8 cellular contexts compared by ENCODE assay signal in the genomic region with DNA sequence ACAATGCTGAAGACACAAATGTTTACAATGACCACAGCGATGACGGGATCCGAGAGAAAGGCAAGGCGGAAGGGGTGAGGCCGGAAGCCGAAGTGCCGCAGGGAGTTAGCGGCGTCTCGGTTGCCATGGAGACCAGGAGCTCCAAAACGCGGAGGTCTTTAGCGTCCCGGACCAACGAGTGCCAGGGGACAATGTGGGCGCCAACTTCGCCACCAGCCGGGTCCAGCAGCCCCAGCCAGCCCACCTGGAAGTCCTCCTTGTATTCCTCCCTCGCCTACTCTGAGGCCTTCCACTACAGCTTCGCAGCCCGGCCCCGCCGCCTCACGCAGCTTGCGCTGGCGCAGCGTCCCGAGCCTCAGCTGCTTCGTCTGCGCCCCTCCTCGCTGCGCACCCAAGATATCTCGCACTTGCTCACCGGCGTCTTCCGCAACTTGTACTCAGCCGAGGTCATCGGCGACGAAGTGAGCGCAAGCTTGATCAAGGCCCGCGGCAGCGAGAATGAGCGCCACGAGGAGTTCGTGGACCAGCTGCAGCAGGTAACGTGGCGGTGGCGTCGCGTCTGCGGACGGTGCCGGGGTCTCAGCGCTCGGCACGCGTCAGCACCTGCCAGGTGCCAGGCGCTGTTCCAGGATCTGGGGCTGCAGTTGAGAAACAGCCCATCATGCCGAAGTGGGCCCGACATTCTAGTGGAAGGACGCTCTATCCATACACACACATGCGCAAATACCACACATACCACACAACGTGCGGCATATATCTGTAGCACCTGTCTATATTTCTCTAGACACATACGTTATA. TPM values are rescaled to one million over a fixed set of nuclear protein-coding genes. Genes with fewer than 3 reads are reported as not detected.
DNase-seq lines count a peak whose midpoint lies in the region; ATAC-seq and TF ChIP-seq lines count a peak whose summit lies in the region.

A gene with protein sequence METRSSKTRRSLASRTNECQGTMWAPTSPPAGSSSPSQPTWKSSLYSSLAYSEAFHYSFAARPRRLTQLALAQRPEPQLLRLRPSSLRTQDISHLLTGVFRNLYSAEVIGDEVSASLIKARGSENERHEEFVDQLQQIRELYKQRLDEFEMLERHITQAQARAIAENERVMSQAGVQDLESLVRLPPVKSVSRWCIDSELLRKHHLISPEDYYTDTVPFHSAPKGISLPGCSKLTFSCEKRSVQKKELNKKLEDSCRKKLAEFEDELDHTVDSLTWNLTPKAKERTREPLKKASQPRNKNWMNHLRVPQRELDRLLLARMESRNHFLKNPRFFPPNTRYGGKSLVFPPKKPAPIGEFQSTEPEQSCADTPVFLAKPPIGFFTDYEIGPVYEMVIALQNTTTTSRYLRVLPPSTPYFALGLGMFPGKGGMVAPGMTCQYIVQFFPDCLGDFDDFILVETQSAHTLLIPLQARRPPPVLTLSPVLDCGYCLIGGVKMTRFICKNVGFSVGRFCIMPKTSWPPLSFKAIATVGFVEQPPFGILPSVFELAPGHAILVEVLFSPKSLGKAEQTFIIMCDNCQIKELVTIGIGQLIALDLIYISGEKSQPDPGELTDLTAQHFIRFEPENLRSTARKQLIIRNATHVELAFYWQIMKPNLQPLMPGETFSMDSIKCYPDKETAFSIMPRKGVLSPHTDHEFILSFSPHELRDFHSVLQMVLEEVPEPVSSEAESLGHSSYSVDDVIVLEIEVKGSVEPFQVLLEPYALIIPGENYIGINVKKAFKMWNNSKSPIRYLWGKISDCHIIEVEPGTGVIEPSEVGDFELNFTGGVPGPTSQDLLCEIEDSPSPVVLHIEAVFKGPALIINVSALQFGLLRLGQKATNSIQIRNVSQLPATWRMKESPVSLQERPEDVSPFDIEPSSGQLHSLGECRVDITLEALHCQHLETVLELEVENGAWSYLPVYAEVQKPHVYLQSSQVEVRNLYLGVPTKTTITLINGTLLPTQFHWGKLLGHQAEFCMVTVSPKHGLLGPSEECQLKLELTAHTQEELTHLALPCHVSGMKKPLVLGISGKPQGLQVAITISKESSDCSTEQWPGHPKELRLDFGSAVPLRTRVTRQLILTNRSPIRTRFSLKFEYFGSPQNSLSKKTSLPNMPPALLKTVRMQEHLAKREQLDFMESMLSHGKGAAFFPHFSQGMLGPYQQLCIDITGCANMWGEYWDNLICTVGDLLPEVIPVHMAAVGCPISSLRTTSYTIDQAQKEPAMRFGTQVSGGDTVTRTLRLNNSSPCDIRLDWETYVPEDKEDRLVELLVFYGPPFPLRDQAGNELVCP (N-terminal part only) (plus strand): TSS at position 108 of the 798 bp plus-strand sequence. CDS start 18 bp downstream, at position 126.

- H2BK120ac ChIP-seq in trophoblast cell (ENCODE audit: insufficient read depth, low read length, poor library complexity), result no peak within 1 kb of the TSS

- peak within 1 kb of the TSS; percentile 76 for H3K4me3 Mint-ChIP-seq in activated T-cell treated with anti-CD3 and anti-CD28 coated beads, Interleukin-2, amount 50 U/mL, for 4 hours
- peak within 1 kb of the TSS; percentile 82 for H3K4me3 Mint-ChIP-seq in type B pancreatic cell

- no peak within 1 kb of the TSS for H3K14ac ChIP-seq in trophoblast cell (ENCODE audit: low read length)

- TF ChIP-seq CTCF in type B pancreatic cell (conservative IDR thresholded peaks at IDR 0.05), result no peak

- H3K36me3 Mint-ChIP-seq in activated T-cell treated with anti-CD3 and anti-CD28 coated beads, Interleukin-2, amount 50 U/mL, for 4 hours (ENCODE audit: insufficient read depth), result peaks cover 5% of the 10 kb centered on the region
- H3K36me3 Mint-ChIP-seq in type B pancreatic cell, result peaks cover 5% of the 10 kb centered on the region

- no peak within 1 kb of the TSS for H4K91ac ChIP-seq in trophoblast cell (ENCODE audit: low read depth, low read length)

- peak; percentile 1 for DNase-seq in GF-D8 (lab: John Stamatoyannopoulos, UW)
- peak; percentile 76 for DNase-seq in NCI-H2227 (lab: John Stamatoyannopoulos, UW; ENCODE audit: unreplicated experiment)
- peak; percentile 67 for DNase-seq in activated T-cell treated with anti-CD3 and anti-CD28 coated beads, Interleukin-2, amount 50 U/mL, for 4 hours
- peak; percentile 56 for DNase-seq in foreskin melanocyte
- peak; percentile 46 to 65 for DNase-seq in trophoblast cell
- no peak for DNase-seq in type B pancreatic cell (ENCODE audit: extremely low spot score, unreplicated experiment)
- no peak for DNase-seq in superior temporal gyrus (ENCODE audit: extremely low spot score)

- H3K27me3 ChIP-seq in trophoblast cell (ENCODE audit: insufficient read depth, low read length), result peaks cover 6% of the 10 kb centered on the region

- no peak within 1 kb of the TSS for H3K18ac ChIP-seq in trophoblast cell (ENCODE audit: low read length)

- H2BK12ac ChIP-seq in trophoblast cell (ENCODE audit: low read length), result no peak within 1 kb of the TSS

- H3K9ac ChIP-seq in trophoblast cell (ENCODE audit: low read length), result no peak within 1 kb of the TSS

- peaks cover 10% of the 10 kb centered on the region for H3K9me3 Mint-ChIP-seq in activated T-cell treated with anti-CD3 and anti-CD28 coated beads, Interleukin-2, amount 50 U/mL, for 4 hours
- H3K9me3 Mint-ChIP-seq in type B pancreatic cell, result peaks cover 5% of the 10 kb centered on the region

- peak within 1 kb of the TSS; percentile 87 for H3K4me2 ChIP-seq in trophoblast cell (ENCODE audit: low read length)

- peaks cover 36% of the 10 kb centered on the region for H3K4me1 Mint-ChIP-seq in activated T-cell treated with anti-CD3 and anti-CD28 coated beads, Interleukin-2, amount 50 U/mL, for 4 hours (ENCODE audit: low read depth)
- H3K4me1 Mint-ChIP-seq in type B pancreatic cell (ENCODE audit: unreplicated experiment), result peaks cover 21% of the 10 kb centered on the region

- no peak within 1 kb of the TSS for H2AK5ac ChIP-seq in trophoblast cell (ENCODE audit: low read length)

- no peak within 1 kb of the TSS for H2BK5ac ChIP-seq in trophoblast cell (ENCODE audit: low read depth, low read length, poor library complexity)

- no peaks in the 10 kb centered on the region for H3K27me3 Mint-ChIP-seq in activated T-cell treated with anti-CD3 and anti-CD28 coated beads, Interleukin-2, amount 50 U/mL, for 4 hours (ENCODE audit: low read depth)
- H3K27me3 Mint-ChIP-seq in type B pancreatic cell, result peaks cover 35% of the 10 kb centered on the region

- no CpG with 5 or more reads among the region's 67 CpGs for WGBS in trophoblast cell (ENCODE audit: extremely low coverage, insufficient coverage, insufficient read length)

- no peak within 1 kb of the TSS for H4K12ac ChIP-seq in trophoblast cell (ENCODE audit: low read depth, low read length)

- H3K23ac ChIP-seq in trophoblast cell (ENCODE audit: low read length), result no peak within 1 kb of the TSS

- H3K4ac ChIP-seq in trophoblast cell (ENCODE audit: low read depth, low read length), result no peak within 1 kb of the TSS

- no peak within 1 kb of the TSS for H3K27ac ChIP-seq in trophoblast cell (ENCODE audit: low read depth, low read length)

- no peaks in the 10 kb centered on the region for H3K79me2 ChIP-seq in trophoblast cell (ENCODE audit: control insufficient read depth, insufficient read depth, low read length, poor library complexity)

- H3K79me1 ChIP-seq in trophoblast cell (ENCODE audit: low read length), result no peaks in the 10 kb centered on the region

- H3K27ac Mint-ChIP-seq in type B pancreatic cell, result peak within 1 kb of the TSS; percentile 82

- peak within 1 kb of the TSS; percentile 26 for H4K8ac ChIP-seq in trophoblast cell (ENCODE audit: low read depth, low read length)

- H3K9me3 ChIP-seq in trophoblast cell (ENCODE audit: insufficient read depth, low read depth, low read length), result no peaks in the 10 kb centered on the region

- peak; percentile 80 for ATAC-seq in GM21786 (IDR thresholded peaks at IDR 0.05; ENCODE audit: unreplicated experiment)
- ATAC-seq in activated T-cell treated with anti-CD3 and anti-CD28 coated beads, Interleukin-2, amount 50 U/mL, for 4 hours, result peak; percentile 61 to 72

- H2AFZ ChIP-seq in trophoblast cell (ENCODE audit: insufficient read depth, low read length, poor library complexity), result peak within 1 kb of the TSS; percentile 62

- peaks cover 7 to 8% of the 10 kb centered on the region in 2 experiments for H3K4me1 ChIP-seq in trophoblast cell (ENCODE audit: control insufficient read depth in 1 of 2, insufficient read depth in 2 of 2, low read length in 2 of 2)

- H3K36me3 ChIP-seq in trophoblast cell (ENCODE audit: control insufficient read depth in 1 of 2, insufficient read depth in 2 of 2, low read length in 2 of 2), result no peaks in the 10 kb centered on the region

- peak within 1 kb of the TSS; percentile 65 for H3K4me3 ChIP-seq in trophoblast cell (ENCODE audit: low read depth, low read length)

RNA-seq across cellular contexts. Expression of the gene that starts here (rescaled TPM):
- under 1 TPM; 0.05 to 0.16 (median 0.08) TPM for total RNA-seq in activated T-cell treated with anti-CD3 and anti-CD28 coated beads, Interleukin-2, amount 50 U/mL, for 4 hours
- polyA plus RNA-seq in trophoblast cell (2013), result 0.03 and 0.45 TPM in 2 replicates
- total RNA-seq in type B pancreatic cell (ENCODE audit: low replicate concordance), result 0.76 and 3.2 TPM in 2 replicates

Comparison
In these comparisons a context has a peak if more than half of its experiments do, and no peak if none do; other contexts are left out.
1. Peak in DNase-seq and ATAC-seq in activated T-cell treated with anti-CD3 and anti-CD28 coated beads, Interleukin-2, amount 50 U/mL, for 4 hours; RNA of the gene not detected or under 1 TPM.
2. DNase-seq: peak in GF-D8 (single experiment), NCI-H2227 (single experiment), foreskin melanocyte (single experiment) and trophoblast cell (2 of 2); none in type B pancreatic cell (single experiment) and superior temporal gyrus (single experiment).